Comparison of ENCODE assay signal across 35 cellular contexts in the genomic region with DNA sequence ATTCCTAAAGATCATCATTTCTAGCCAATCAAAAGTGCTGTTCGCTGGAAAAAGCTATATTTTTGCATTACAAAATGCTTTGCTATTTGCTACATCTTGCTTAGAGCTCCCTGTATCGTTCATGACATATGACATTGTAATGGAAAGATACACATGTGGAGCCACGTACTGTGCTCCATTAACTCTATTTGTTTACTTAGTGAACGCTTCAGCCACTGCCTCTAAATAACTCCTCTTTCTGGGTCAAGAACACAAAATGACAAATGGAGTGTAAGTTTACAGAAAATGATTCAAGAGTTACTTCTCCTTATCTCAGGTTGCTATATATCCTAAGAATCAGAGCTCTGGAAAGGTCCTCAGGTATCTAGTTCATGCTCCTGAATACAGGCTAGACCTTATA.
"Had no signal": no experiment of that assay in that cellular context is flagged by ENCODE, and none has a peak within 500 bp of the region (broad histone marks: within the 10 kb centered on the region; RNA-seq: fewer than 3 reads in every experiment).

No MANE protein-coding gene starts in this region.

- H3K9me3 ChIP-seq: MG63 had no signal

- H3K27me3 Mint-ChIP-seq: activated B cell treated with CpG ODN at 0.5 μM for 24 hours; activated CD8-positive, alpha-beta T cell treated with anti-CD3 and anti-CD28 coated beads for 36 hours; activated naive CD8-positive, alpha-beta T cell treated with anti-CD3 and anti-CD28 coated beads for 36 hours; activated T-helper 17 cell treated with anti-CD3 and anti-CD28 coated beads, Interleukin-2, amount 50 U/mL, for 72 hours; central memory CD8-positive, alpha-beta T cell had no signal

- H3K27ac ChIP-seq: brain microvascular endothelial cell, VCaP had no signal

- H3K4me3 ChIP-seq: MG63 had no signal

- H3K27me3 ChIP-seq: brain microvascular endothelial cell, MG63 had no signal

- H3K27ac Mint-ChIP-seq: activated B cell treated with CpG ODN at 0.5 μM for 24 hours; activated CD8-positive, alpha-beta T cell treated with anti-CD3 and anti-CD28 coated beads for 36 hours; activated naive CD8-positive, alpha-beta T cell treated with anti-CD3 and anti-CD28 coated beads for 36 hours; activated T-cell treated with anti-CD3 and anti-CD28 coated beads, Interleukin-2, amount 50 U/mL, for 72 hours; activated T-helper 17 cell treated with anti-CD3 and anti-CD28 coated beads, Interleukin-2, amount 50 U/mL, for 72 hours had no signal

- H3K36me3 Mint-ChIP-seq: activated naive CD8-positive, alpha-beta T cell treated with anti-CD3 and anti-CD28 coated beads for 36 hours had no signal

- H3K4me3 Mint-ChIP-seq: activated B cell treated with CpG ODN at 0.5 μM for 24 hours; activated CD8-positive, alpha-beta T cell treated with anti-CD3 and anti-CD28 coated beads for 36 hours; activated naive CD8-positive, alpha-beta T cell treated with anti-CD3 and anti-CD28 coated beads for 36 hours; activated T-cell treated with anti-CD3 and anti-CD28 coated beads, Interleukin-2, amount 50 U/mL, for 72 hours; activated T-helper 17 cell treated with anti-CD3 and anti-CD28 coated beads, Interleukin-2, amount 50 U/mL, for 72 hours; central memory CD8-positive, alpha-beta T cell had no signal

- H3K4me1 Mint-ChIP-seq: activated B cell treated with CpG ODN at 0.5 μM for 24 hours; activated naive CD8-positive, alpha-beta T cell treated with anti-CD3 and anti-CD28 coated beads for 36 hours; activated T-helper 17 cell treated with anti-CD3 and anti-CD28 coated beads, Interleukin-2, amount 50 U/mL, for 72 hours; central memory CD8-positive, alpha-beta T cell had no signal

- H3K36me3 ChIP-seq: brain microvascular endothelial cell, MG63 had no signal

- ATAC-seq: activated CD8-positive, alpha-beta T cell treated with anti-CD3 and anti-CD28 coated beads for 36 hours; activated T-cell treated with anti-CD3 and anti-CD28 coated beads, Interleukin-2, amount 50 U/mL, for 72 hours; activated T-helper 17 cell treated with anti-CD3 and anti-CD28 coated beads, Interleukin-2, amount 50 U/mL, for 72 hours had no signal

- DNase-seq: activated B cell treated with CpG ODN at 0.5 μM for 24 hours; activated CD4-positive, alpha-beta T cell treated with anti-CD3 and anti-CD28 coated beads for 4 hours; activated CD4-positive, alpha-beta T cell treated with anti-CD3 and anti-CD28 coated beads, Interleukin-2, amount 50 U/mL, for 1 hour; activated CD4-positive, CD25-positive, alpha-beta regulatory T cell treated with anti-CD3 and anti-CD28 coated beads, Interleukin-2, amount 50 U/mL, for 72 hours; activated CD8-positive, alpha-beta T cell treated with anti-CD3 and anti-CD28 coated beads for 36 hours; activated effector memory CD4-positive, alpha-beta T cell treated with anti-CD3 and anti-CD28 coated beads, Interleukin-2, amount 50 U/mL, for 16 hours; activated naive CD4-positive, alpha-beta T cell; activated naive CD4-positive, alpha-beta T cell treated with anti-CD3 and anti-CD28 coated beads, Interleukin-2, amount 50 U/mL, for 16 hours; activated naive CD8-positive, alpha-beta T cell treated with anti-CD3 and anti-CD28 coated beads for 36 hours; activated T-cell treated with anti-CD3 and anti-CD28 coated beads, Interleukin-2, amount 50 U/mL, for 1 hour; activated T-cell treated with anti-CD3 and anti-CD28 coated beads, Interleukin-2, amount 50 U/mL, for 72 hours; amniotic stem cell; aorta; brain microvascular endothelial cell; Kasumi-1; KG1; MG63; NCI-H1048; NCI-H1105 treated with DMSO at 0.1 percent for 48 hours; NCI-H1436; NCI-H1694; NCI-H1930; NCI-H2081 treated with DMSO at 0.1 percent for 48 hours; NCI-H2171; NCI-H524; NCI-H82; NK-92 treated with Interleukin-12 subunit alpha and Interleukin-12 subunit beta, amount 100 ng/mL, for 24 hours; Right ventricle myocardium superior; SW 1271; T-helper 1 cell; T-helper 2 cell; T-helper 9 cell had no signal

- H3K9me3 Mint-ChIP-seq: activated CD8-positive, alpha-beta T cell treated with anti-CD3 and anti-CD28 coated beads for 36 hours; activated T-helper 17 cell treated with anti-CD3 and anti-CD28 coated beads, Interleukin-2, amount 50 U/mL, for 72 hours had no signal
